8 cellular contexts compared by ENCODE assay signal in the genomic region with DNA sequence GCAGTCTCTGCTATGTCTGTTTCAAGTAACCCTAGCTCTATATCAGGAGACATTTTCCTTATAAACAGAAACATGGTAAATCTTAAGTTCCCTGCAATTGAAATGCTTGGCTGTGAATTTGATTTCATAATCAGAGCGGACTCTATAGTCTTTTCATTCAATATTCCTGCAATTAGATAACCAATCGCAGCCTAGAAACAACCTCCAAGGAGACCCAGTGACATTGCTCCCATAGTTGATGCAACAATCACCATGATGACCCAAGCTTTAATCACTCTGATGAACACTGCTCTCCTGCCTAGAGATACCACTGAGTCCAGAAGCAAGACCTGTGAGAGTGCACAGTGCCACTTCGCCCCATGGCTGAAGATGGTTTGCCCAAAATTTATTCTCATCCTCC. TPM values are rescaled to one million over a fixed set of nuclear protein-coding genes. Genes with fewer than 3 reads are reported as not detected.
"Had no signal": no experiment of that assay in that cellular context is flagged by ENCODE, and none has a peak within 500 bp of the region (broad histone marks: within the 10 kb centered on the region; RNA-seq: fewer than 3 reads in every experiment).

A gene (plus strand): TSS at position 301 of the 400 bp plus-strand sequence. CDS start 59 bp downstream, at position 360.

- ATAC-seq: GM12878 had no signal

- H3K4me3 ChIP-seq: GM12878 had no signal

- DNase-seq: GDM1, GF-D8 had no signal

- FAIRE-seq: G401.6, GM12878, GM12891, GM12892, GM18507, GM19239 had no signal

RNA-seq across cellular contexts. Expression of the gene that starts here (rescaled TPM):
- total RNA-seq: GM12878 had no signal
- polyA plus RNA-seq: GM12878 had no signal
